In genomic region chr11:8253566-8253965, GRCh38 we compare ENCODE assay signal across 30 cellular contexts. TPM values are rescaled to one million over a fixed set of nuclear protein-coding genes. Genes with fewer than 3 reads are reported as not detected.
A peak's percentile ranks its signal among the peaks of the same experiment; 100 is the strongest.
DNase-seq lines count a peak whose midpoint lies in the region; ATAC-seq, FAIRE-seq and TF ChIP-seq lines count a peak whose summit lies in the region.
"Had no signal": no experiment of that assay in that cellular context is flagged by ENCODE, and none has a peak within 500 bp of the region (broad histone marks: within the 10 kb centered on the region; RNA-seq: fewer than 3 reads in every experiment).

No MANE protein-coding gene starts in this region.

- peaks cover 23% of the 10 kb centered on the region for H3K27me3 Mint-ChIP-seq in activated naive CD4-positive, alpha-beta T cell treated with anti-CD3 and anti-CD28 coated beads, Interleukin-2, amount 10 ng/mL, durations not matched to agents 7 days and 5 days
- peaks cover 21% of the 10 kb centered on the region for H3K27me3 Mint-ChIP-seq in type B pancreatic cell

- in situ Hi-C loops in HepG2 (cut with HindIII; ENCODE audit: extremely low pct_ligation_motif_present, low pct_unique_long_range_greater_than_20kb) = no loop called here

- no peak for TF ChIP-seq RAD21 in HepG2 (CRISPR knock-in tag; IDR thresholded peaks at IDR 0.05)

- no peak overlapping the region for H2AFZ ChIP-seq in HepG2 (ENCODE audit: low read length)
- H2AFZ ChIP-seq: GM23338 had no signal

- no peaks in the 10 kb centered on the region for H3K36me3 ChIP-seq in HepG2 (replicated peaks in 1 of 2; ENCODE audit: control insufficient read depth in 1 of 2, insufficient read depth in 2 of 2, low read length in 2 of 2)
- H3K36me3 ChIP-seq: BLaER1, HAP-1, SJCRH30 had no signal

- H4K20me1 ChIP-seq in HepG2 (ENCODE audit: insufficient read depth, low read length) = no peaks in the 10 kb centered on the region
- H4K20me1 ChIP-seq: BLaER1 had no signal

- H3K27ac Mint-ChIP-seq in activated naive CD4-positive, alpha-beta T cell treated with anti-CD3 and anti-CD28 coated beads, Interleukin-2, amount 10 ng/mL, durations not matched to agents 7 days and 5 days = no peak overlapping the region
- no peak overlapping the region for H3K27ac Mint-ChIP-seq in type B pancreatic cell
- H3K27ac Mint-ChIP-seq: CD4-positive, alpha-beta T cell; GM23338; HFFc6 had no signal

- H3K4me1 ChIP-seq in HepG2 (ENCODE audit: insufficient read depth, low read length) = no peaks in the 10 kb centered on the region
- H3K4me1 ChIP-seq: HAP-1, SJCRH30 had no signal

- TF ChIP-seq CTCF in type B pancreatic cell (conservative IDR thresholded peaks at IDR 0.05) (no peak), HepG2 (CRISPR knock-in tag; IDR thresholded peaks at IDR 0.05) (no peak)

- no peak for FAIRE-seq in HepG2 (lab: Jason Lieb, UNC)
- FAIRE-seq: A204.1, D721Med, G401.6 had no signal

- 16% methylated on average over 11 of the region's 12 CpGs for WGBS in HepG2 (ENCODE audit: low lambda C conversion rate)

- TF ChIP-seq EP300 in HepG2 (IDR thresholded peaks at IDR 0.05; ENCODE audit: low read depth in 2 of 2, low read length in 2 of 2) (no peak), HepG2 (CRISPR knock-in tag; IDR thresholded peaks at IDR 0.05; ENCODE audit: borderline replicate concordance) (no peak)

- H3K9me3 ChIP-seq in HepG2 (ENCODE audit: low read length) = no peaks in the 10 kb centered on the region
- H3K9me3 ChIP-seq: BLaER1, HAP-1, SJCRH30 had no signal

- no peaks in the 10 kb centered on the region for H3K79me2 ChIP-seq in HepG2 (ENCODE audit: insufficient read depth, low read length)

- intact Hi-C loops in posterior vena cava (cut with DNase I) (no loop called here), HepG2 (cut with micrococcal nuclease; ENCODE audit: unreplicated experiment) (no loop called here)

- H3K4me1 Mint-ChIP-seq in activated naive CD4-positive, alpha-beta T cell treated with anti-CD3 and anti-CD28 coated beads, Interleukin-2, amount 10 ng/mL, durations not matched to agents 7 days and 5 days = no peaks in the 10 kb centered on the region
- no peaks in the 10 kb centered on the region for H3K4me1 Mint-ChIP-seq in type B pancreatic cell (ENCODE audit: unreplicated experiment)
- H3K4me1 Mint-ChIP-seq: GM23338 had no signal

- H3K4me3 ChIP-seq in HepG2 (replicated peaks in 1 of 3; ENCODE audit: insufficient read depth in 1 of 3, low read depth in 2 of 3, low read length in 3 of 3) = no peak overlapping the region
- H3K4me3 ChIP-seq: BLaER1, GM23338, HAP-1, SJCRH30 had no signal

- no peak overlapping the region for H3K27ac ChIP-seq in HepG2 (ENCODE audit: extremely low read length, insufficient read depth, low read length)
- H3K27ac ChIP-seq: BLaER1, HL-60, SJCRH30 had no signal

- no peaks in the 10 kb centered on the region for H3K36me3 Mint-ChIP-seq in activated naive CD4-positive, alpha-beta T cell treated with anti-CD3 and anti-CD28 coated beads, Interleukin-2, amount 10 ng/mL, durations not matched to agents 7 days and 5 days
- H3K36me3 Mint-ChIP-seq in type B pancreatic cell = no peaks in the 10 kb centered on the region

- BruUV-seq in HepG2 (replicated peaks; lab: Mats Ljungman, UMichigan) = no TSS peak

- H3K9ac ChIP-seq in HepG2 (ENCODE audit: insufficient read depth, low read depth, low read length) = no peak overlapping the region
- H3K9ac ChIP-seq: BLaER1 had no signal

- H3K4me3 Mint-ChIP-seq in activated naive CD4-positive, alpha-beta T cell treated with anti-CD3 and anti-CD28 coated beads, Interleukin-2, amount 10 ng/mL, durations not matched to agents 7 days and 5 days = no peak overlapping the region
- H3K4me3 Mint-ChIP-seq in type B pancreatic cell = no peak overlapping the region
- H3K4me3 Mint-ChIP-seq: CD4-positive, alpha-beta T cell; GM23338; HFFc6 had no signal

- peak; percentile 5 for DNase-seq in activated naive CD4-positive, alpha-beta T cell treated with anti-CD3 and anti-CD28 coated beads, Interleukin-2, amount 10 ng/mL, durations not matched to agents 7 days and 5 days
- no peak for DNase-seq in activated naive CD4-positive, alpha-beta T cell (lab: John Stamatoyannopoulos, UW)
- DNase-seq in ecto neural progenitor cell (ENCODE audit: low spot score) (peak; percentile 12), posterior vena cava (ENCODE audit: low spot score) (peak; percentile 19), type B pancreatic cell (ENCODE audit: extremely low spot score, unreplicated experiment) (peak; percentile 43), KG1 (lab: John Stamatoyannopoulos, UW) (no peak), HepG2 (ENCODE audit: low spot score) (no peak)
- DNase-seq: DMS53, HFFc6, Karpas-422, NCI-H1092, NCI-H1417 treated with DMSO at 0.1 percent for 48 hours, NCI-H1694 treated with DMSO at 0.1 percent for 48 hours, NCI-H2081, NCI-H2171 treated with DMSO at 0.1 percent for 48 hours, NCI-H345, NCI-H510A treated with DMSO at 0.1 percent for 48 hours, SJCRH30 had no signal

- no peak overlapping the region for H3K4me2 ChIP-seq in HepG2 (ENCODE audit: low read depth, low read length)
- H3K4me2 ChIP-seq: BLaER1, GM23338 had no signal

- H3K27me3 ChIP-seq in HepG2 (ENCODE audit: control insufficient read depth in 1 of 2, insufficient read depth in 2 of 2, low read length in 2 of 2) = peaks cover 5 to 48% of the 10 kb centered on the region in 2 experiments
- H3K27me3 ChIP-seq: BLaER1, SJCRH30 had no signal

- CTCF ChIA-PET in activated naive CD4-positive, alpha-beta T cell treated with anti-CD3 and anti-CD28 coated beads, Interleukin-2, amount 10 ng/mL, durations not matched to agents 7 days and 5 days (lab: Charles Lee) = interaction anchor here (1.2 kb wide), 1 partner anchor 10 kb away, joined by 4 read pairs; the partner anchor contains the start of gene LMO1
- CTCF ChIA-PET in HepG2 (lab: Yijun Ruan, JAX; ENCODE audit: low intra/inter-chr PET ratio, low total read pairs) = no interaction called here

- TF ChIP-seq POLR2A in HepG2 (IDR thresholded peaks at IDR 0.05; ENCODE audit: insufficient read depth in 1 of 2, low read depth in 2 of 2, low read length in 2 of 2) = no peak

- ATAC-seq in HepG2 = no peak
- no peak for ATAC-seq in HG02885 (IDR thresholded peaks at IDR 0.05; ENCODE audit: poor library complexity, unreplicated experiment)
- ATAC-seq: GM23338, SK-N-SH treated with all-trans-retinoic acid at 6 μM for 48 hours had no signal

- H3K9me3 Mint-ChIP-seq in activated naive CD4-positive, alpha-beta T cell treated with anti-CD3 and anti-CD28 coated beads, Interleukin-2, amount 10 ng/mL, durations not matched to agents 7 days and 5 days = no peaks in the 10 kb centered on the region
- H3K9me3 Mint-ChIP-seq in type B pancreatic cell = no peaks in the 10 kb centered on the region
- H3K9me3 Mint-ChIP-seq: CD4-positive, alpha-beta T cell; GM23338; HFFc6 had no signal

- POLR2A ChIA-PET in HepG2 (lab: Yijun Ruan, JAX) = no interaction called here

TF ChIP-seq in HepG2, 621 proteins besides CTCF, POLR2A, EP300 and RAD21 (continues in another document):
- TF ChIP-seq PCBP2 (optimal IDR thresholded peaks at IDR 0.05; ENCODE audit: low read depth, low read length, poor library complexity, severe bottlenecking) = no peak
- no peak for TF ChIP-seq NR2F2 (IDR thresholded peaks at IDR 0.05; ENCODE audit: borderline replicate concordance, low read depth)
- no peak for TF ChIP-seq RORA (CRISPR knock-in tag; IDR thresholded peaks at IDR 0.05)
- no peak for TF ChIP-seq MAFF (IDR thresholded peaks at IDR 0.05; ENCODE audit: low read depth, low read length)
- TF ChIP-seq HIVEP1 (CRISPR knock-in tag; IDR thresholded peaks at IDR 0.05) = no peak
- no peak for TF ChIP-seq BRCA1 (CRISPR knock-in tag; IDR thresholded peaks at IDR 0.05)
- no peak for TF ChIP-seq ZFP82 (CRISPR knock-in tag; IDR thresholded peaks at IDR 0.05; ENCODE audit: borderline replicate concordance)
- TF ChIP-seq TERF1 (CRISPR knock-in tag; IDR thresholded peaks at IDR 0.05) = no peak

RNA-seq across cellular contexts. Expression of gene LMO1, which starts 10.1 kb away (rescaled TPM):
- total RNA-seq in posterior vena cava = under 1 TPM in 1 of 2 donors, not detected in 1; 0.38 TPM
- total RNA-seq in type B pancreatic cell (ENCODE audit: low replicate concordance) = 2.1 and 2.7 TPM in 2 replicates
- total RNA-seq in HepG2 (2016; rRNA removed; fragmentation: Illumina TruSeq; extraction: Trizol) = not detected in 2 replicates
- total RNA-seq in HepG2 (2016; cell fraction: cytosol; rRNA removed; fragmentation: Illumina TruSeq; extraction: Trizol; ENCODE audit: low read depth) = not detected in 2 replicates
- not detected in 2 replicates for total RNA-seq in HepG2 (2016; cell fraction: insoluble cytoplasmic fraction; rRNA removed; fragmentation: Illumina TruSeq; extraction: Trizol)
- total RNA-seq in HepG2 (2016; cell fraction: membrane; rRNA removed; fragmentation: Illumina TruSeq; extraction: Trizol) = not detected in 2 replicates
- total RNA-seq in HepG2 (2016; cell fraction: nucleus; rRNA removed; fragmentation: Illumina TruSeq; extraction: Trizol) = not detected in 2 replicates
- polyA plus RNA-seq in HepG2 (2011; rRNA removed) = not detected in 2 replicates
- polyA plus RNA-seq in HepG2 (2011; cell fraction: cytosol; rRNA removed) = not detected in 2 replicates
- polyA plus RNA-seq in HepG2 (2011; cell fraction: nucleus; rRNA removed) = not detected in 2 replicates
- not detected in 2 replicates for polyA plus RNA-seq in HepG2 (2012)
- not detected in 2 replicates for polyA plus RNA-seq in HepG2 (2016; cell fraction: cytosol; fragmentation: Illumina TruSeq; extraction: Trizol; ENCODE audit: low read depth)
- not detected in 2 replicates for polyA plus RNA-seq in HepG2 (2016; cell fraction: insoluble cytoplasmic fraction; fragmentation: Illumina TruSeq; extraction: Trizol; ENCODE audit: low read depth)
- polyA plus RNA-seq in HepG2 (2016; cell fraction: membrane; fragmentation: Illumina TruSeq; extraction: Trizol; ENCODE audit: low read depth) = not detected in 2 replicates
- polyA plus RNA-seq in HepG2 (2016; cell fraction: nucleus; fragmentation: Illumina TruSeq; extraction: Trizol; ENCODE audit: insufficient read depth, low read depth) = not detected in 2 replicates
- 1.9 TPM in 1 of 2 replicates, not detected in the other for polyA minus RNA-seq in HepG2 (2011; rRNA and poly(A)+ RNA removed; ENCODE audit: low replicate concordance)
- not detected in 2 replicates for polyA minus RNA-seq in HepG2 (2011; cell fraction: cytosol; rRNA and poly(A)+ RNA removed)
- polyA minus RNA-seq in HepG2 (2011; cell fraction: nucleus; rRNA and poly(A)+ RNA removed) = not detected in 2 replicates
- total RNA-seq: CD4-positive, alpha-beta T cell; Daoy; GM23338; HFFc6 had no signal
- polyA plus RNA-seq: AG04450 had no signal

Comparison
In these comparisons a context has a peak if more than half of its experiments do, and no peak if none do; other contexts are left out.
1. DNase-seq: peak in activated naive CD4-positive, alpha-beta T cell treated with anti-CD3 and anti-CD28 coated beads, Interleukin-2, amount 10 ng/mL, durations not matched to agents 7 days and 5 days (single experiment), ecto neural progenitor cell (single experiment), posterior vena cava (single experiment) and type B pancreatic cell (single experiment); none in activated naive CD4-positive, alpha-beta T cell (0 of 4), KG1 (single experiment) and HepG2 (single experiment).